18 cellular contexts compared by ENCODE assay signal in the genomic region with DNA sequence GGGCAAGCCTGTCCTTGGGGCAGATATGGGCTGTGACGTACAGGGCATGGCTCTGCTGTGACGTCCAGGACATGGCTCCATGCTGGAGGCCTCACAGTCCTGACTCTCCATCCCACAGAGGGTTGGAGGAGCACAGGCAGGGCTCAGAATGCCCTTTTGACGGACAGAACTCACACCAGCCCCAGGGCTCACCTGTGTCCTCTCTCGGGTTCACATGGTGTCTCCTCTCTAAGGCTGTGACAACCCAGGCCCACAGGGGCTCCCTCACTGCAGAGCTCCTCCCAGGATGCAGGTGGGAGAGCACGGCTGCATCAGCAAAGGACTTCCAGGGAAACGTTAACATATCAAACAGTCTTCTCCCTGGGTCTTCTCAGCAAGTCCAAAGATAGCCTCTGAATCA.
DNase-seq lines count a peak whose midpoint lies in the region; ATAC-seq, FAIRE-seq and TF ChIP-seq lines count a peak whose summit lies in the region.
"Had no signal": no experiment of that assay in that cellular context is flagged by ENCODE, and none has a peak within 500 bp of the region (broad histone marks: within the 10 kb centered on the region; RNA-seq: fewer than 3 reads in every experiment).

No MANE protein-coding gene starts in this region.

- BruUV-seq in HepG2 (replicated peaks; lab: Mats Ljungman, UMichigan), result no TSS peak

- H4K91ac ChIP-seq in neuronal stem cell (ENCODE audit: low read depth, low read length, poor library complexity), result no peak overlapping the region

- H3K4me1 ChIP-seq in HepG2 (ENCODE audit: insufficient read depth, low read length) (peaks cover 14% of the 10 kb centered on the region), right lobe of liver (no peaks in the 10 kb centered on the region), neuronal stem cell (ENCODE audit: control insufficient read depth in 2 of 2, insufficient read depth in 1 of 2, low read depth in 1 of 2, low read length in 2 of 2) (no peaks in the 10 kb centered on the region)

- H4K8ac ChIP-seq in neuronal stem cell (ENCODE audit: low read depth, low read length), result no peak overlapping the region

- CTCF ChIA-PET in HepG2 (lab: Yijun Ruan, JAX; ENCODE audit: low intra/inter-chr PET ratio, low total read pairs), result no interaction called here

- no peaks in the 10 kb centered on the region for H4K20me1 ChIP-seq in HepG2 (ENCODE audit: insufficient read depth, low read length)

- 95% methylated on average over 5 of the region's 6 CpGs for WGBS in HepG2 (ENCODE audit: low lambda C conversion rate)
- WGBS in right lobe of liver (ENCODE audit: insufficient coverage, low coverage, low lambda C conversion rate, missing lambda C conversion rate), result 60% methylated on average over 1 of the region's 6 CpGs
- WGBS in neuronal stem cell (ENCODE audit: extremely low coverage in 2 of 2, insufficient read length in 2 of 2, insufficient replicate concordance in 1 of 2), 2 donors, result no CpG with 5 or more reads among the region's 6 CpGs

- H2BK120ac ChIP-seq in neuronal stem cell (ENCODE audit: low read depth, low read length), result no peak overlapping the region

- FAIRE-seq in HepG2 (lab: Jason Lieb, UNC), result no peak
- FAIRE-seq in RCC 7860 (lab: Jason Lieb, UNC), result no peak
- FAIRE-seq: A204.1, D721Med had no signal

- H3K14ac ChIP-seq in neuronal stem cell (ENCODE audit: low read length), result no peak overlapping the region

- no peak overlapping the region for H2BK12ac ChIP-seq in neuronal stem cell (ENCODE audit: low read length)

- TF ChIP-seq POLR2A in HepG2 (IDR thresholded peaks at IDR 0.05; ENCODE audit: insufficient read depth in 1 of 2, low read depth in 2 of 2, low read length in 2 of 2) (no peak), right lobe of liver (IDR thresholded peaks at IDR 0.05) (no peak)

- no peak for TF ChIP-seq RAD21 in HepG2 (CRISPR knock-in tag; IDR thresholded peaks at IDR 0.05)

- H3K36me3 ChIP-seq in HepG2 (replicated peaks in 1 of 2; ENCODE audit: control insufficient read depth in 1 of 2, insufficient read depth in 2 of 2, low read length in 2 of 2) (peaks cover 0 to 4% of the 10 kb centered on the region in 2 experiments; a peak in 2 of 5 replicates), right lobe of liver (no peaks in the 10 kb centered on the region), neuronal stem cell (replicated peaks in 1 of 2; ENCODE audit: control insufficient read depth in 2 of 2, insufficient read depth in 2 of 2, low read length in 2 of 2) (no peaks in the 10 kb centered on the region)

- TF ChIP-seq EP300 in HepG2 (IDR thresholded peaks at IDR 0.05; ENCODE audit: low read depth in 2 of 2, low read length in 2 of 2) (no peak), HepG2 (CRISPR knock-in tag; IDR thresholded peaks at IDR 0.05; ENCODE audit: borderline replicate concordance) (no peak)

- H3K79me1 ChIP-seq in neuronal stem cell (ENCODE audit: low read depth, low read length), result no peaks in the 10 kb centered on the region

- POLR2A ChIA-PET in HepG2 (lab: Yijun Ruan, JAX), result no interaction called here

- H2AFZ ChIP-seq in HepG2 (ENCODE audit: low read length) (no peak overlapping the region), neuronal stem cell (ENCODE audit: low read length) (no peak overlapping the region)

- TF ChIP-seq CTCF in HepG2 (CRISPR knock-in tag; IDR thresholded peaks at IDR 0.05), result no peak
- no peak for TF ChIP-seq CTCF in right lobe of liver (IDR thresholded peaks at IDR 0.05)
- TF ChIP-seq CTCF in coronary artery (IDR thresholded peaks at IDR 0.05), result no peak

- H3K79me2 ChIP-seq in HepG2 (ENCODE audit: insufficient read depth, low read length), result no peaks in the 10 kb centered on the region

- H2AK5ac ChIP-seq in neuronal stem cell (ENCODE audit: low read depth, low read length), result no peak overlapping the region

- H2BK5ac ChIP-seq in neuronal stem cell (ENCODE audit: low read length), result no peak overlapping the region

- H3K9me3 ChIP-seq in HepG2 (ENCODE audit: low read length), result peaks cover under 1% of the 10 kb centered on the region; the same call in 1 of the 2 replicates
- no peaks in the 10 kb centered on the region for H3K9me3 ChIP-seq in right lobe of liver
- H3K9me3 ChIP-seq in neuronal stem cell (replicated peaks in 1 of 2; ENCODE audit: control insufficient read depth in 2 of 2, insufficient read depth in 1 of 2, low read depth in 1 of 2, low read length in 2 of 2), result peaks cover 2 to 4% of the 10 kb centered on the region in 2 donors

- ATAC-seq in HepG2 (no peak; the same call in 1 of the 3 replicates), right lobe of liver (no peak), GM19463 (IDR thresholded peaks at IDR 0.05; ENCODE audit: unreplicated experiment) (no peak)

- H3K9ac ChIP-seq in HepG2 (ENCODE audit: insufficient read depth, low read depth, low read length) (no peak overlapping the region), neuronal stem cell (ENCODE audit: low read depth, low read length, poor library complexity) (no peak overlapping the region)

- H3K18ac ChIP-seq in neuronal stem cell (ENCODE audit: low read length), result peak overlapping the region; percentile 35

- peak overlapping the region; percentile 11 for H3K23ac ChIP-seq in neuronal stem cell (ENCODE audit: low read depth, low read length, poor library complexity)

- H3K4me3 ChIP-seq in HepG2 (replicated peaks in 1 of 3; ENCODE audit: insufficient read depth in 1 of 3, low read depth in 2 of 3, low read length in 3 of 3) (no peak overlapping the region), right lobe of liver (no peak overlapping the region), coronary artery (no peak overlapping the region), neuronal stem cell (ENCODE audit: low read length in 2 of 2) (no peak overlapping the region)

- intact Hi-C loops in HepG2 (cut with micrococcal nuclease; ENCODE audit: unreplicated experiment) (no loop called here), right lobe of liver (cut with DNase I) (no loop called here)

- H3K27me3 ChIP-seq in HepG2 (ENCODE audit: control insufficient read depth in 1 of 2, insufficient read depth in 2 of 2, low read length in 2 of 2), result no peaks in the 10 kb centered on the region
- H3K27me3 ChIP-seq in right lobe of liver, result no peaks in the 10 kb centered on the region
- no peaks in the 10 kb centered on the region for H3K27me3 ChIP-seq in neuronal stem cell (ENCODE audit: control insufficient read depth in 3 of 3, insufficient read depth in 3 of 3, low read depth in 1 of 3, low read length in 3 of 3)

- DNase-seq in HepG2 (ENCODE audit: low spot score) (no peak), right lobe of liver (no peak), coronary artery (ENCODE audit: low spot score) (peak; percentile 47), neuronal stem cell (ENCODE audit: low spot score) (no peak), NCI-H2029 (lab: John Stamatoyannopoulos, UW) (no peak), SIG-M5 treated with dmso at 0.1 percent for 504 hours (lab: John Stamatoyannopoulos, UW; ENCODE audit: unreplicated experiment) (no peak), RCC 7860 (ENCODE audit: low spot score) (no peak)
- DNase-seq: DMS79, KBM-7, NCI-H1105 treated with DMSO at 0.1 percent for 48 hours, NCI-H1694, NCI-H226, NCI-H524, RPMI8226, SHP77 treated with DMSO at 0.1 percent for 48 hours had no signal

- no peak overlapping the region for H3K4ac ChIP-seq in neuronal stem cell (ENCODE audit: low read length)

- no peak overlapping the region for H3K4me2 ChIP-seq in HepG2 (ENCODE audit: low read depth, low read length)
- no peak overlapping the region for H3K4me2 ChIP-seq in neuronal stem cell (ENCODE audit: insufficient read depth, low read length, poor library complexity, severe bottlenecking)

- in situ Hi-C loops in HepG2 (cut with HindIII; ENCODE audit: extremely low pct_ligation_motif_present, low pct_unique_long_range_greater_than_20kb), result no loop called here

- H2BK15ac ChIP-seq in neuronal stem cell (ENCODE audit: low read length), result no peak overlapping the region

- H3K27ac ChIP-seq in HepG2 (ENCODE audit: extremely low read length, insufficient read depth, low read length), result no peak overlapping the region
- H3K27ac ChIP-seq in right lobe of liver, result no peak overlapping the region
- H3K27ac ChIP-seq in coronary artery, result no peak overlapping the region
- H3K27ac ChIP-seq in neuronal stem cell (replicated peaks; ENCODE audit: low read length), result no peak overlapping the region

TF ChIP-seq in HepG2, 621 proteins besides CTCF, POLR2A, EP300 and RAD21:
- TF ChIP-seq, protein P1, sequence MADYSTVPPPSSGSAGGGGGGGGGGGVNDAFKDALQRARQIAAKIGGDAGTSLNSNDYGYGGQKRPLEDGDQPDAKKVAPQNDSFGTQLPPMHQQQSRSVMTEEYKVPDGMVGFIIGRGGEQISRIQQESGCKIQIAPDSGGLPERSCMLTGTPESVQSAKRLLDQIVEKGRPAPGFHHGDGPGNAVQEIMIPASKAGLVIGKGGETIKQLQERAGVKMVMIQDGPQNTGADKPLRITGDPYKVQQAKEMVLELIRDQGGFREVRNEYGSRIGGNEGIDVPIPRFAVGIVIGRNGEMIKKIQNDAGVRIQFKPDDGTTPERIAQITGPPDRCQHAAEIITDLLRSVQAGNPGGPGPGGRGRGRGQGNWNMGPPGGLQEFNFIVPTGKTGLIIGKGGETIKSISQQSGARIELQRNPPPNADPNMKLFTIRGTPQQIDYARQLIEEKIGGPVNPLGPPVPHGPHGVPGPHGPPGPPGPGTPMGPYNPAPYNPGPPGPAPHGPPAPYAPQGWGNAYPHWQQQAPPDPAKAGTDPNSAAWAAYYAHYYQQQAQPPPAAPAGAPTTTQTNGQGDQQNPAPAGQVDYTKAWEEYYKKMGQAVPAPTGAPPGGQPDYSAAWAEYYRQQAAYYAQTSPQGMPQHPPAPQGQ (CRISPR knock-in tag; IDR thresholded peaks at IDR 0.05; ENCODE audit: borderline replicate concordance), result no peak
- TF ChIP-seq MXI1 (IDR thresholded peaks at IDR 0.05; ENCODE audit: borderline replicate concordance, low read depth, low read length) (no peak), ZBTB38 (CRISPR knock-in tag; IDR thresholded peaks at IDR 0.05) (0 out of 2 replicates have a peak, but pooled peaks have one; percentile 20), RCOR2 (CRISPR knock-in tag; IDR thresholded peaks at IDR 0.05) (no peak)
